ENCODE assay signal across 1 cellular context in genomic region chr6:140774080-140774505, GRCh38.
TF ChIP-seq lines count a peak whose summit lies in the region.

No MANE protein-coding gene starts in this region.

TF ChIP-seq in GM12878, 131 proteins besides CTCF, POLR2A, EP300 and RAD21 (continued from another document):
- TF ChIP-seq, protein P1, sequence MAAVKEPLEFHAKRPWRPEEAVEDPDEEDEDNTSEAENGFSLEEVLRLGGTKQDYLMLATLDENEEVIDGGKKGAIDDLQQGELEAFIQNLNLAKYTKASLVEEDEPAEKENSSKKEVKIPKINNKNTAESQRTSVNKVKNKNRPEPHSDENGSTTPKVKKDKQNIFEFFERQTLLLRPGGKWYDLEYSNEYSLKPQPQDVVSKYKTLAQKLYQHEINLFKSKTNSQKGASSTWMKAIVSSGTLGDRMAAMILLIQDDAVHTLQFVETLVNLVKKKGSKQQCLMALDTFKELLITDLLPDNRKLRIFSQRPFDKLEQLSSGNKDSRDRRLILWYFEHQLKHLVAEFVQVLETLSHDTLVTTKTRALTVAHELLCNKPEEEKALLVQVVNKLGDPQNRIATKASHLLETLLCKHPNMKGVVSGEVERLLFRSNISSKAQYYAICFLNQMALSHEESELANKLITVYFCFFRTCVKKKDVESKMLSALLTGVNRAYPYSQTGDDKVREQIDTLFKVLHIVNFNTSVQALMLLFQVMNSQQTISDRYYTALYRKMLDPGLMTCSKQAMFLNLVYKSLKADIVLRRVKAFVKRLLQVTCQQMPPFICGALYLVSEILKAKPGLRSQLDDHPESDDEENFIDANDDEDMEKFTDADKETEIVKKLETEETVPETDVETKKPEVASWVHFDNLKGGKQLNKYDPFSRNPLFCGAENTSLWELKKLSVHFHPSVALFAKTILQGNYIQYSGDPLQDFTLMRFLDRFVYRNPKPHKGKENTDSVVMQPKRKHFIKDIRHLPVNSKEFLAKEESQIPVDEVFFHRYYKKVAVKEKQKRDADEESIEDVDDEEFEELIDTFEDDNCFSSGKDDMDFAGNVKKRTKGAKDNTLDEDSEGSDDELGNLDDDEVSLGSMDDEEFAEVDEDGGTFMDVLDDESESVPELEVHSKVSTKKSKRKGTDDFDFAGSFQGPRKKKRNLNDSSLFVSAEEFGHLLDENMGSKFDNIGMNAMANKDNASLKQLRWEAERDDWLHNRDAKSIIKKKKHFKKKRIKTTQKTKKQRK (IDR thresholded peaks at IDR 0.05; ENCODE audit: low read depth, low read length), result no peak
- TF ChIP-seq POU2F2 (IDR thresholded peaks at IDR 0.05; ENCODE audit: borderline replicate concordance, low read depth, low read length), result peak; percentile 34; the same call in 1 of the 3 replicates
- TF ChIP-seq WRNIP1 (IDR thresholded peaks at IDR 0.05; ENCODE audit: borderline replicate concordance, low read depth, low read length), result no peak
- no peak for TF ChIP-seq SMARCA5 (IDR thresholded peaks at IDR 0.05)
- TF ChIP-seq DPF2 (IDR thresholded peaks at IDR 0.05), result peak; percentile 85
- TF ChIP-seq, protein P2, sequence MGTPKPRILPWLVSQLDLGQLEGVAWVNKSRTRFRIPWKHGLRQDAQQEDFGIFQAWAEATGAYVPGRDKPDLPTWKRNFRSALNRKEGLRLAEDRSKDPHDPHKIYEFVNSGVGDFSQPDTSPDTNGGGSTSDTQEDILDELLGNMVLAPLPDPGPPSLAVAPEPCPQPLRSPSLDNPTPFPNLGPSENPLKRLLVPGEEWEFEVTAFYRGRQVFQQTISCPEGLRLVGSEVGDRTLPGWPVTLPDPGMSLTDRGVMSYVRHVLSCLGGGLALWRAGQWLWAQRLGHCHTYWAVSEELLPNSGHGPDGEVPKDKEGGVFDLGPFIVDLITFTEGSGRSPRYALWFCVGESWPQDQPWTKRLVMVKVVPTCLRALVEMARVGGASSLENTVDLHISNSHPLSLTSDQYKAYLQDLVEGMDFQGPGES (IDR thresholded peaks at IDR 0.05), result no peak
- peak; percentile 55; the same call in 1 of the 2 replicates for TF ChIP-seq CBFB (IDR thresholded peaks at IDR 0.05; ENCODE audit: low read depth)
- TF ChIP-seq ZBED1 (IDR thresholded peaks at IDR 0.05; ENCODE audit: borderline replicate concordance), result peak; percentile 60; the same call in 1 of the 2 replicates
- peak; percentile 68 for TF ChIP-seq ATF7 (IDR thresholded peaks at IDR 0.05; ENCODE audit: low read depth)
- TF ChIP-seq ZBTB33 (IDR thresholded peaks at IDR 0.05), result no peak
- peak; percentile 79 for TF ChIP-seq TCF7 (IDR thresholded peaks at IDR 0.05; ENCODE audit: borderline replicate concordance)
- TF ChIP-seq, protein P3, sequence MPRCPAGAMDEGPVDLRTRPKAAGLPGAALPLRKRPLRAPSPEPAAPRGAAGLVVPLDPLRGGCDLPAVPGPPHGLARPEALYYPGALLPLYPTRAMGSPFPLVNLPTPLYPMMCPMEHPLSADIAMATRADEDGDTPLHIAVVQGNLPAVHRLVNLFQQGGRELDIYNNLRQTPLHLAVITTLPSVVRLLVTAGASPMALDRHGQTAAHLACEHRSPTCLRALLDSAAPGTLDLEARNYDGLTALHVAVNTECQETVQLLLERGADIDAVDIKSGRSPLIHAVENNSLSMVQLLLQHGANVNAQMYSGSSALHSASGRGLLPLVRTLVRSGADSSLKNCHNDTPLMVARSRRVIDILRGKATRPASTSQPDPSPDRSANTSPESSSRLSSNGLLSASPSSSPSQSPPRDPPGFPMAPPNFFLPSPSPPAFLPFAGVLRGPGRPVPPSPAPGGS (IDR thresholded peaks at IDR 0.05; ENCODE audit: borderline replicate concordance, insufficient read depth, low read depth, low read length, poor library complexity, severe bottlenecking), result peak; percentile 42
- no peak for TF ChIP-seq SMC3 (IDR thresholded peaks at IDR 0.05; ENCODE audit: borderline replicate concordance, low read length)
- TF ChIP-seq, protein P4, sequence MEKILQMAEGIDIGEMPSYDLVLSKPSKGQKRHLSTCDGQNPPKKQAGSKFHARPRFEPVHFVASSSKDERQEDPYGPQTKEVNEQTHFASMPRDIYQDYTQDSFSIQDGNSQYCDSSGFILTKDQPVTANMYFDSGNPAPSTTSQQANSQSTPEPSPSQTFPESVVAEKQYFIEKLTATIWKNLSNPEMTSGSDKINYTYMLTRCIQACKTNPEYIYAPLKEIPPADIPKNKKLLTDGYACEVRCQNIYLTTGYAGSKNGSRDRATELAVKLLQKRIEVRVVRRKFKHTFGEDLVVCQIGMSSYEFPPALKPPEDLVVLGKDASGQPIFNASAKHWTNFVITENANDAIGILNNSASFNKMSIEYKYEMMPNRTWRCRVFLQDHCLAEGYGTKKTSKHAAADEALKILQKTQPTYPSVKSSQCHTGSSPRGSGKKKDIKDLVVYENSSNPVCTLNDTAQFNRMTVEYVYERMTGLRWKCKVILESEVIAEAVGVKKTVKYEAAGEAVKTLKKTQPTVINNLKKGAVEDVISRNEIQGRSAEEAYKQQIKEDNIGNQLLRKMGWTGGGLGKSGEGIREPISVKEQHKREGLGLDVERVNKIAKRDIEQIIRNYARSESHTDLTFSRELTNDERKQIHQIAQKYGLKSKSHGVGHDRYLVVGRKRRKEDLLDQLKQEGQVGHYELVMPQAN (conservative IDR thresholded peaks at IDR 0.05), result no peak
- no peak for TF ChIP-seq TCF12 (IDR thresholded peaks at IDR 0.05; ENCODE audit: low read depth, low read length)
- no peak for TF ChIP-seq EED (IDR thresholded peaks at IDR 0.05; ENCODE audit: low read depth)
- TF ChIP-seq BMI1 (IDR thresholded peaks at IDR 0.05; ENCODE audit: borderline replicate concordance), result peak; percentile 27; the same call in 1 of the 2 replicates
- no peak for TF ChIP-seq NFYA (IDR thresholded peaks at IDR 0.05; ENCODE audit: borderline replicate concordance, low read depth, low read length)
- TF ChIP-seq MAX (IDR thresholded peaks at IDR 0.05; ENCODE audit: low read depth, low read length), result no peak
- TF ChIP-seq EGR1 (IDR thresholded peaks at IDR 0.05; ENCODE audit: borderline replicate concordance in 1 of 2, low read depth in 2 of 2, low read length in 2 of 2), result no peak
- TF ChIP-seq CREB1 (IDR thresholded peaks at IDR 0.05; ENCODE audit: low read depth), result peak; percentile 45; the same call in 1 of the 2 replicates
- no peak; the same call in 1 of the 2 replicates for TF ChIP-seq RCOR1 (conservative IDR thresholded peaks at IDR 0.05; ENCODE audit: low read depth, low read length)
- no peak for TF ChIP-seq RELA (IDR thresholded peaks at IDR 0.05; ENCODE audit: borderline replicate concordance, partially characterized antibody)
- TF ChIP-seq EZH2 (IDR thresholded peaks at IDR 0.05; ENCODE audit: borderline replicate concordance, control insufficient read depth, low read depth, low read length), result no peak
- TF ChIP-seq JUND (IDR thresholded peaks at IDR 0.05; ENCODE audit: low read depth, low read length), result peak; percentile 87; the same call in 1 of the 2 replicates
- no peak for TF ChIP-seq RFX5 (IDR thresholded peaks at IDR 0.05; ENCODE audit: low read depth, low read length)
- TF ChIP-seq FOXM1 (IDR thresholded peaks at IDR 0.05; ENCODE audit: low read depth, low read length), result peak; percentile 77; the same call in 1 of the 2 replicates
- TF ChIP-seq IKZF2 (IDR thresholded peaks at IDR 0.05), result peak; percentile 61 to 72; a peak in 3 of 4 replicates
- TF ChIP-seq JUNB (IDR thresholded peaks at IDR 0.05), result peak; percentile 95
- peak; percentile 55 for TF ChIP-seq MLLT1 (IDR thresholded peaks at IDR 0.05)
- TF ChIP-seq PAX5 (IDR thresholded peaks at IDR 0.05; ENCODE audit: borderline replicate concordance, low read depth, low read length), result 0 out of 2 replicates have a peak, but pooled peaks have one; percentile 55
- no peak for TF ChIP-seq SP1 (IDR thresholded peaks at IDR 0.05; ENCODE audit: low read depth, low read length)
- peak; percentile 70; the same call in 1 of the 2 replicates for TF ChIP-seq MTA3 (IDR thresholded peaks at IDR 0.05; ENCODE audit: borderline replicate concordance, low read length)
- TF ChIP-seq BHLHE40 (IDR thresholded peaks at IDR 0.05; ENCODE audit: borderline replicate concordance in 1 of 2, low read depth in 2 of 2, low read length in 1 of 2), result peak in 1 of 2 experiments; percentile 36; a peak in 1 of 4 replicates
- peak; percentile 85 for TF ChIP-seq MTA2 (IDR thresholded peaks at IDR 0.05; ENCODE audit: low read depth)
- TF ChIP-seq ZNF217 (IDR thresholded peaks at IDR 0.05), result peak; percentile 97
